Comparison of ENCODE assay signal across 1 cellular context in the genomic region with DNA sequence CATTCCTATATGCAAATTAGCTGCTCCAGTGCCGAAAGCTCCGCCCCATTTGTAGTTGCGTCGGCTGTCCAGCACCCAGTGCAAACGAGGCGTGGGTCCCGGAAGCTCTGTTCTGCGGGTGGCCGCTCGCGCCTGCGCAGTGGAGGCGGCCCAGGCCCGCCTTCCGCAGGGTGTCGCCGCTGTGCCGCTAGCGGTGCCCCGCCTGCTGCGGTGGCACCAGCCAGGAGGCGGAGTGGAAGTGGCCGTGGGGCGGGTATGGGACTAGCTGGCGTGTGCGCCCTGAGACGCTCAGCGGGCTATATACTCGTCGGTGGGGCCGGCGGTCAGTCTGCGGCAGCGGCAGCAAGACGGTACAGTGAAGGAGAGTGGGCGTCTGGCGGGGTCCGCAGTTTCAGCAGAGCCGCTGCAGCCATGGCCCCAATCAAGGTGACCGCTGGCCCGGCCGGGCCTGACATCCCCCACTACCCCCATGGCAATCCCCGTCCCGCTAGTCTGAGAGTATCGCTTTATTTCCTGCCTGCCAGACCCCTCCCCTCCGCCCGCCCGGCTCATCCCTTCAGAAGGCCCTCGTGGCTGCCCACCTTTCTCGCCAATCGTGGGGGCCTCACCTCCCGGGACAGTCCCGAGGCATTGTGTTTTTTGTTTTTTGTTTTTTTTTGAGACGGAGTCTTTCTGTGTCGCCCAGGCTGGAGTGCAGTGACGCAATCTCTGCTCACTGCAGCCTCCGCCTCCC.
TF ChIP-seq lines count a peak whose summit lies in the region.

Gene PRDX5 (plus strand): TSS at position 161 of the 733 bp plus-strand sequence. CDS start 95 bp downstream, at position 256.

TF ChIP-seq in HepG2, 621 proteins besides CTCF, POLR2A, EP300 and RAD21 (continued from another document and continues in another):
- TF ChIP-seq BORCS8-MEF2B (CRISPR knock-in tag; IDR thresholded peaks at IDR 0.05) = no peak
- TF ChIP-seq LCORL (IDR thresholded peaks at IDR 0.05) = no peak
- peak; percentile 89 for TF ChIP-seq LCORL (CRISPR knock-in tag; IDR thresholded peaks at IDR 0.05)
- TF ChIP-seq NPAS2 (CRISPR knock-in tag; IDR thresholded peaks at IDR 0.05; ENCODE audit: borderline replicate concordance) = no peak
- no peak for TF ChIP-seq FOSL1 (CRISPR knock-in tag; IDR thresholded peaks at IDR 0.05; ENCODE audit: borderline replicate concordance)
- TF ChIP-seq ZNF629 (CRISPR knock-in tag; conservative IDR thresholded peaks at IDR 0.05) = no peak
- TF ChIP-seq RFX1 (IDR thresholded peaks at IDR 0.05) = no peak
- TF ChIP-seq ZNF276 (CRISPR knock-in tag; IDR thresholded peaks at IDR 0.05; ENCODE audit: low read depth) = peak; percentile 72; the same call in 1 of the 2 replicates
- peak; percentile 61; the same call in 1 of the 2 replicates for TF ChIP-seq MEIS1 (CRISPR knock-in tag; IDR thresholded peaks at IDR 0.05; ENCODE audit: borderline replicate concordance)
- peak; percentile 77 for TF ChIP-seq SALL1 (CRISPR knock-in tag; IDR thresholded peaks at IDR 0.05)
- TF ChIP-seq THRA (CRISPR knock-in tag; IDR thresholded peaks at IDR 0.05; ENCODE audit: borderline replicate concordance) = peak; percentile 55
- peak; percentile 81; the same call in 1 of the 2 replicates for TF ChIP-seq ZNF782 (CRISPR knock-in tag; IDR thresholded peaks at IDR 0.05; ENCODE audit: borderline replicate concordance)
- TF ChIP-seq, protein P1, sequence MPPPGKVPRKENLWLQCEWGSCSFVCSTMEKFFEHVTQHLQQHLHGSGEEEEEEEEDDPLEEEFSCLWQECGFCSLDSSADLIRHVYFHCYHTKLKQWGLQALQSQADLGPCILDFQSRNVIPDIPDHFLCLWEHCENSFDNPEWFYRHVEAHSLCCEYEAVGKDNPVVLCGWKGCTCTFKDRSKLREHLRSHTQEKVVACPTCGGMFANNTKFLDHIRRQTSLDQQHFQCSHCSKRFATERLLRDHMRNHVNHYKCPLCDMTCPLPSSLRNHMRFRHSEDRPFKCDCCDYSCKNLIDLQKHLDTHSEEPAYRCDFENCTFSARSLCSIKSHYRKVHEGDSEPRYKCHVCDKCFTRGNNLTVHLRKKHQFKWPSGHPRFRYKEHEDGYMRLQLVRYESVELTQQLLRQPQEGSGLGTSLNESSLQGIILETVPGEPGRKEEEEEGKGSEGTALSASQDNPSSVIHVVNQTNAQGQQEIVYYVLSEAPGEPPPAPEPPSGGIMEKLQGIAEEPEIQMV (CRISPR knock-in tag; IDR thresholded peaks at IDR 0.05; ENCODE audit: low read depth) = no peak
- no peak for TF ChIP-seq SNAPC5 (CRISPR knock-in tag; IDR thresholded peaks at IDR 0.05; ENCODE audit: borderline replicate concordance)
- no peak for TF ChIP-seq YY1 (IDR thresholded peaks at IDR 0.05; ENCODE audit: insufficient read depth, insufficient replicate concordance, low read depth, low read length)
- no peak for TF ChIP-seq ZKSCAN5 (CRISPR knock-in tag; IDR thresholded peaks at IDR 0.05)
- peak; percentile 65 for TF ChIP-seq STAG1 (CRISPR knock-in tag; IDR thresholded peaks at IDR 0.05)
- TF ChIP-seq BRD4 (CRISPR knock-in tag; IDR thresholded peaks at IDR 0.05) = peak; percentile 92
- TF ChIP-seq FLYWCH1 (CRISPR knock-in tag; IDR thresholded peaks at IDR 0.05) = no peak
- TF ChIP-seq, protein P2, sequence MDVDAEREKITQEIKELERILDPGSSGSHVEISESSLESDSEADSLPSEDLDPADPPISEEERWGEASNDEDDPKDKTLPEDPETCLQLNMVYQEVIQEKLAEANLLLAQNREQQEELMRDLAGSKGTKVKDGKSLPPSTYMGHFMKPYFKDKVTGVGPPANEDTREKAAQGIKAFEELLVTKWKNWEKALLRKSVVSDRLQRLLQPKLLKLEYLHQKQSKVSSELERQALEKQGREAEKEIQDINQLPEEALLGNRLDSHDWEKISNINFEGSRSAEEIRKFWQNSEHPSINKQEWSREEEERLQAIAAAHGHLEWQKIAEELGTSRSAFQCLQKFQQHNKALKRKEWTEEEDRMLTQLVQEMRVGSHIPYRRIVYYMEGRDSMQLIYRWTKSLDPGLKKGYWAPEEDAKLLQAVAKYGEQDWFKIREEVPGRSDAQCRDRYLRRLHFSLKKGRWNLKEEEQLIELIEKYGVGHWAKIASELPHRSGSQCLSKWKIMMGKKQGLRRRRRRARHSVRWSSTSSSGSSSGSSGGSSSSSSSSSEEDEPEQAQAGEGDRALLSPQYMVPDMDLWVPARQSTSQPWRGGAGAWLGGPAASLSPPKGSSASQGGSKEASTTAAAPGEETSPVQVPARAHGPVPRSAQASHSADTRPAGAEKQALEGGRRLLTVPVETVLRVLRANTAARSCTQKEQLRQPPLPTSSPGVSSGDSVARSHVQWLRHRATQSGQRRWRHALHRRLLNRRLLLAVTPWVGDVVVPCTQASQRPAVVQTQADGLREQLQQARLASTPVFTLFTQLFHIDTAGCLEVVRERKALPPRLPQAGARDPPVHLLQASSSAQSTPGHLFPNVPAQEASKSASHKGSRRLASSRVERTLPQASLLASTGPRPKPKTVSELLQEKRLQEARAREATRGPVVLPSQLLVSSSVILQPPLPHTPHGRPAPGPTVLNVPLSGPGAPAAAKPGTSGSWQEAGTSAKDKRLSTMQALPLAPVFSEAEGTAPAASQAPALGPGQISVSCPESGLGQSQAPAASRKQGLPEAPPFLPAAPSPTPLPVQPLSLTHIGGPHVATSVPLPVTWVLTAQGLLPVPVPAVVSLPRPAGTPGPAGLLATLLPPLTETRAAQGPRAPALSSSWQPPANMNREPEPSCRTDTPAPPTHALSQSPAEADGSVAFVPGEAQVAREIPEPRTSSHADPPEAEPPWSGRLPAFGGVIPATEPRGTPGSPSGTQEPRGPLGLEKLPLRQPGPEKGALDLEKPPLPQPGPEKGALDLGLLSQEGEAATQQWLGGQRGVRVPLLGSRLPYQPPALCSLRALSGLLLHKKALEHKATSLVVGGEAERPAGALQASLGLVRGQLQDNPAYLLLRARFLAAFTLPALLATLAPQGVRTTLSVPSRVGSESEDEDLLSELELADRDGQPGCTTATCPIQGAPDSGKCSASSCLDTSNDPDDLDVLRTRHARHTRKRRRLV (CRISPR knock-in tag; IDR thresholded peaks at IDR 0.05) = peak; percentile 25; the same call in 1 of the 2 replicates
- TF ChIP-seq ZNF546 (CRISPR knock-in tag; conservative IDR thresholded peaks at IDR 0.05) = 0 out of 2 replicates have a peak, but pooled peaks have one; percentile 44
- TF ChIP-seq GMEB1 (CRISPR knock-in tag; IDR thresholded peaks at IDR 0.05; ENCODE audit: borderline replicate concordance) = peak; percentile 74
- TF ChIP-seq CBX1 (IDR thresholded peaks at IDR 0.05; ENCODE audit: low read depth) = peak; percentile 88
- TF ChIP-seq IRF1 (CRISPR knock-in tag; IDR thresholded peaks at IDR 0.05; ENCODE audit: low read depth) = peak; percentile 53; the same call in 1 of the 2 replicates
- TF ChIP-seq BHLHE40 (IDR thresholded peaks at IDR 0.05; ENCODE audit: low read length) = peak; percentile 24; the same call in 1 of the 2 replicates
- TF ChIP-seq SRY (CRISPR knock-in tag; IDR thresholded peaks at IDR 0.05) = peak; percentile 73; the same call in 1 of the 2 replicates
- 0 out of 2 replicates have a peak, but pooled peaks have one; percentile 15 for TF ChIP-seq POLR2G (IDR thresholded peaks at IDR 0.05; ENCODE audit: low read depth, low read length)
- TF ChIP-seq SCMH1 (CRISPR knock-in tag; IDR thresholded peaks at IDR 0.05; ENCODE audit: borderline replicate concordance) = no peak
- TF ChIP-seq ZNF609 (CRISPR knock-in tag; IDR thresholded peaks at IDR 0.05; ENCODE audit: borderline replicate concordance) = peak; percentile 70
- no peak for TF ChIP-seq PITX1 (CRISPR knock-in tag; IDR thresholded peaks at IDR 0.05)
- no peak; the same call in 1 of the 2 replicates for TF ChIP-seq ZNF790 (CRISPR knock-in tag; IDR thresholded peaks at IDR 0.05; ENCODE audit: borderline replicate concordance)
- peak; percentile 35; the same call in 1 of the 2 replicates for TF ChIP-seq RFX5 (IDR thresholded peaks at IDR 0.05; ENCODE audit: low read depth, low read length)
- TF ChIP-seq ZNF367 (CRISPR knock-in tag; IDR thresholded peaks at IDR 0.05; ENCODE audit: borderline replicate concordance) = no peak
- no peak for TF ChIP-seq EHMT2 (IDR thresholded peaks at IDR 0.05; ENCODE audit: borderline replicate concordance, low read depth, low read length)
- TF ChIP-seq ZNF710 (CRISPR knock-in tag; IDR thresholded peaks at IDR 0.05; ENCODE audit: borderline replicate concordance) = 0 out of 2 replicates have a peak, but pooled peaks have one; percentile 35
- TF ChIP-seq ZNF496 (CRISPR knock-in tag; IDR thresholded peaks at IDR 0.05; ENCODE audit: insufficient replicate concordance) = no peak
